Comparison of ENCODE assay signal across 8 cellular contexts in genomic region chr17:7932949-7933348, GRCh38. TPM values are rescaled to one million over a fixed set of nuclear protein-coding genes. Genes with fewer than 3 reads are reported as not detected.
DNase-seq lines count a peak whose midpoint lies in the region; ATAC-seq and TF ChIP-seq lines count a peak whose summit lies in the region.

No MANE protein-coding gene starts in this region.

- peak overlapping the region; percentile 78 to 95; a peak in 2 of 4 replicates for H4K8ac ChIP-seq in IMR-90 (ENCODE audit: low read depth in 2 of 2, low read length in 2 of 2)

- H3K27me3 ChIP-seq in IMR-90 (ENCODE audit: control insufficient read depth, insufficient read depth, low read length) = no peaks in the 10 kb centered on the region
- no peaks in the 10 kb centered on the region for H3K27me3 ChIP-seq in esophagus (ENCODE audit: control insufficient read depth in 1 of 2, insufficient read depth in 2 of 2, low read length in 2 of 2)

- H4K5ac ChIP-seq in IMR-90 (ENCODE audit: low read depth, low read length) = no peak overlapping the region

- H3K4me3 ChIP-seq in IMR-90 (ENCODE audit: insufficient read depth, low read depth, low read length) (peak overlapping the region; percentile 80), esophagus (ENCODE audit: low read depth in 1 of 2, low read length in 2 of 2) (peak overlapping the region; percentile 72 to 80)

- no peaks in the 10 kb centered on the region for H3K9me3 Mint-ChIP-seq in natural killer cell treated with Interleukin-12 subunit alpha and Interleukin-12 subunit beta and Interleukin-15 and Interleukin-18, amount 100 ng/mL, for 72 hours

- intact Hi-C loops in IMR-90 (cut with micrococcal nuclease) = loop anchor here (1.0 to 5.0 kb wide), 3 partner anchors 18 to 124 kb away; no protein-coding TSS in a partner anchor

- peak overlapping the region; percentile 99 for H3K14ac ChIP-seq in IMR-90 (replicated peaks; ENCODE audit: low read depth, low read length)

- H2AK5ac ChIP-seq in IMR-90 (ENCODE audit: low read depth, low read length) = peak overlapping the region; percentile 94

- H4K91ac ChIP-seq in IMR-90 (ENCODE audit: insufficient read depth, low read depth, low read length) = peak overlapping the region; percentile 95

- H3K27me3 Mint-ChIP-seq in natural killer cell treated with Interleukin-12 subunit alpha and Interleukin-12 subunit beta and Interleukin-15 and Interleukin-18, amount 100 ng/mL, for 72 hours = no peaks in the 10 kb centered on the region

- H4K20me1 ChIP-seq in IMR-90 (ENCODE audit: insufficient read depth, low read length) = no peaks in the 10 kb centered on the region; the same call in 1 of the 2 replicates

- peak overlapping the region; percentile 96 for H3K4ac ChIP-seq in IMR-90 (ENCODE audit: low read depth, low read length)

- dilution Hi-C loops in IMR-90 (cut with HindIII; ENCODE audit: low sequenced_read_pairs, unreplicated experiment) = no loop called here

- H3K9me1 ChIP-seq in IMR-90 (ENCODE audit: insufficient read depth, low read length) = peaks cover 10% of the 10 kb centered on the region

- peak; percentile 35 for TF ChIP-seq CTCF in IMR-90 (conservative IDR thresholded peaks at IDR 0.05; ENCODE audit: low read depth, low read length)

- H3K27ac Mint-ChIP-seq in natural killer cell treated with Interleukin-12 subunit alpha and Interleukin-12 subunit beta and Interleukin-15 and Interleukin-18, amount 100 ng/mL, for 72 hours = peak overlapping the region; percentile 83 to 86

- H3K4me1 ChIP-seq in IMR-90 (ENCODE audit: control insufficient read depth, insufficient read depth, low read length) (peaks cover 7% of the 10 kb centered on the region; the same call in 1 of the 2 replicates), esophagus (ENCODE audit: control insufficient read depth in 2 of 2, insufficient read depth in 2 of 2, low read length in 1 of 2) (peaks cover 0 to 2% of the 10 kb centered on the region in 2 donors)

- peaks cover 9% of the 10 kb centered on the region for H3K36me3 Mint-ChIP-seq in natural killer cell treated with Interleukin-12 subunit alpha and Interleukin-12 subunit beta and Interleukin-15 and Interleukin-18, amount 100 ng/mL, for 72 hours

- peaks cover 8% of the 10 kb centered on the region for H3K36me3 ChIP-seq in IMR-90 (ENCODE audit: control insufficient read depth, insufficient read depth, low read length)
- peaks cover 0 to 9% of the 10 kb centered on the region in 2 donors for H3K36me3 ChIP-seq in esophagus (ENCODE audit: control insufficient read depth in 2 of 2, insufficient read depth in 2 of 2, low read length in 1 of 2)

- peak overlapping the region; percentile 78; the same call in 1 of the 2 replicates for H2BK120ac ChIP-seq in IMR-90 (ENCODE audit: low read depth, low read length)

- H3K4me3 Mint-ChIP-seq in natural killer cell treated with Interleukin-12 subunit alpha and Interleukin-12 subunit beta and Interleukin-15 and Interleukin-18, amount 100 ng/mL, for 72 hours = peak overlapping the region; percentile 96

- TF ChIP-seq POLR2A in IMR-90 (IDR thresholded peaks at IDR 0.05; ENCODE audit: low read depth, low read length) = no peak

- peak overlapping the region; percentile 86 for H3K56ac ChIP-seq in IMR-90 (ENCODE audit: extremely low read depth, insufficient read depth, low read length)

- 5% methylated on average over 4 of the region's 16 CpGs; no CpG with 5 or more reads in 1 of the 2 experiments for WGBS in IMR-90 (ENCODE audit: extremely low coverage in 2 of 2, insufficient read length in 1 of 2), 2 experiments
- WGBS in esophagus, 2 donors = 5 to 7% methylated on average over 16 of the region's 16 CpGs

- POLR2A ChIA-PET in IMR-90 (lab: Charles Lee; ENCODE audit: unreplicated experiment) = interaction anchor here (1.5 kb wide), 1 partner anchor 17 kb away, joined by 6 read pairs; the partner anchor contains the start of gene RNF227

- in situ Hi-C loops in IMR-90 (cut with MboI; ENCODE audit: low sequenced_read_pairs) = no loop called here
- in situ Hi-C loops in G401 (cut with HindIII; ENCODE audit: low sequenced_read_pairs) = loop anchor here (5.0 kb wide), 1 partner anchor 84 kb away; no protein-coding TSS in a partner anchor

- CTCF ChIA-PET in IMR-90 (lab: Yijun Ruan, JAX) = interaction anchor here (0.5 to 1.9 kb wide), 6 partner anchors 9 to 1940 kb away, joined by 3 to 6 read pairs (median 3); no protein-coding TSS in a partner anchor

- H3K27ac ChIP-seq in IMR-90 (ENCODE audit: insufficient read depth, low read length) (peak overlapping the region; percentile 90), esophagus (ENCODE audit: low read depth in 2 of 2, low read length in 1 of 2) (peak overlapping the region in 1 of 2 donors; percentile 33)

- TF ChIP-seq RAD21 in IMR-90 (IDR thresholded peaks at IDR 0.05; ENCODE audit: low read length) = peak; percentile 19; the same call in 1 of the 2 replicates

- H2BK20ac ChIP-seq in IMR-90 (ENCODE audit: low read depth, low read length) = no peak overlapping the region

- peak overlapping the region; percentile 94 for H3K9ac ChIP-seq in IMR-90 (ENCODE audit: low read depth, low read length)

- peak overlapping the region; percentile 95 for H3K4me2 ChIP-seq in IMR-90 (ENCODE audit: low read depth, low read length)

- peak overlapping the region; percentile 97 for H3K23ac ChIP-seq in IMR-90 (ENCODE audit: low read depth, low read length)

- H3K79me1 ChIP-seq in IMR-90 (ENCODE audit: low read depth in 1 of 2, low read length in 2 of 2) = peaks cover 38 to 67% of the 10 kb centered on the region in 2 experiments

- no peak overlapping the region for H2BK15ac ChIP-seq in IMR-90 (ENCODE audit: low read depth, low read length)

- peak overlapping the region; percentile 97 for H2AK9ac ChIP-seq in IMR-90 (replicated peaks; ENCODE audit: low read depth, low read length, poor library complexity)

- H2AFZ ChIP-seq in IMR-90 (replicated peaks; ENCODE audit: low read length, poor library complexity) = peak overlapping the region; percentile 97

- no peak overlapping the region for H3K18ac ChIP-seq in IMR-90 (ENCODE audit: low read depth, low read length)

- no TSS peak for BruUV-seq in IMR-90 (replicated peaks; lab: Mats Ljungman, UMichigan)

- peak overlapping the region; percentile 82 for H2BK5ac ChIP-seq in IMR-90 (ENCODE audit: low read depth, low read length, poor library complexity, severe bottlenecking)

- DNase-seq in ELR (ENCODE audit: low read depth) (peak; percentile 90), IMR-90 (peak; percentile 61), UCSD-AML1 (lab: John Stamatoyannopoulos, UW; ENCODE audit: unreplicated experiment) (peak; percentile 33), G401 (ENCODE audit: low spot score) (no peak), D341Med (ENCODE audit: low spot score) (no peak)
- DNase-seq in natural killer cell treated with Interleukin-12 subunit alpha and Interleukin-12 subunit beta and Interleukin-15 and Interleukin-18, amount 100 ng/mL, for 72 hours (ENCODE audit: low spot score) = peak; percentile 68

- H3K4me1 Mint-ChIP-seq in natural killer cell treated with Interleukin-12 subunit alpha and Interleukin-12 subunit beta and Interleukin-15 and Interleukin-18, amount 100 ng/mL, for 72 hours (ENCODE audit: low read depth in 2 of 2) = peaks cover 43 to 48% of the 10 kb centered on the region in 2 donors

- H3K9me3 ChIP-seq in IMR-90 (ENCODE audit: control insufficient read depth, insufficient read depth, low read length) = no peaks in the 10 kb centered on the region
- no peaks in the 10 kb centered on the region for H3K9me3 ChIP-seq in esophagus (ENCODE audit: control insufficient read depth in 2 of 2, insufficient read depth in 1 of 2, low read depth in 1 of 2, low read length in 1 of 2)

- ATAC-seq in IMR-90 (ENCODE audit: low read depth) = peak; percentile 16
- peak in 1 of 2 donors; percentile 28 for ATAC-seq in natural killer cell treated with Interleukin-12 subunit alpha and Interleukin-12 subunit beta and Interleukin-15 and Interleukin-18, amount 100 ng/mL, for 72 hours
- ATAC-seq in HG02840 (IDR thresholded peaks at IDR 0.05; ENCODE audit: low FRiP score, unreplicated experiment) = no peak

RNA-seq across cellular contexts. Expression of gene CNTROB, which starts 0.9 kb away (rescaled TPM):
- total RNA-seq in IMR-90 (2012; rRNA removed) = 12.5 and 12.7 TPM in 2 replicates
- 26.3 and 26.4 TPM in 2 replicates for polyA plus RNA-seq in IMR-90 (2012; rRNA removed)
- polyA plus RNA-seq in IMR-90 (2012; cell fraction: cytosol; rRNA removed) = 16.7 and 17.4 TPM in 2 replicates
- 114 and 129 TPM in 2 replicates for polyA plus RNA-seq in IMR-90 (2012; cell fraction: nucleus; rRNA removed; ENCODE audit: low replicate concordance)
- polyA plus RNA-seq in esophagus = 10 to 100 TPM; 18.0 to 29.5 TPM
- total RNA-seq in natural killer cell treated with Interleukin-12 subunit alpha and Interleukin-12 subunit beta and Interleukin-15 and Interleukin-18, amount 100 ng/mL, for 72 hours = 10 to 100 TPM; 32.6 to 74.6 TPM
- 25.4 and 29.3 TPM in 2 replicates for total RNA-seq in G401 (2014; rRNA removed; shearing (Covaris generic))

RNA-seq across cellular contexts. Expression of gene TRAPPC1, which starts 1.2 kb away (rescaled TPM):
- total RNA-seq in IMR-90 (2012; rRNA removed) = 31.4 and 50.4 TPM in 2 replicates
- 303 and 341 TPM in 2 replicates for polyA plus RNA-seq in IMR-90 (2012; rRNA removed)
- 541 and 542 TPM in 2 replicates for polyA plus RNA-seq in IMR-90 (2012; cell fraction: cytosol; rRNA removed)
- 96.2 and 138 TPM in 2 replicates for polyA plus RNA-seq in IMR-90 (2012; cell fraction: nucleus; rRNA removed; ENCODE audit: low replicate concordance)
- 100 to 1,000 TPM in 1 of 2 donors, 10 to 100 TPM in 1; 95.9 to 125 TPM for polyA plus RNA-seq in esophagus
- total RNA-seq in natural killer cell treated with Interleukin-12 subunit alpha and Interleukin-12 subunit beta and Interleukin-15 and Interleukin-18, amount 100 ng/mL, for 72 hours = 100 to 1,000 TPM; 162 to 217 TPM
- total RNA-seq in G401 (2014; rRNA removed; shearing (Covaris generic)) = 6.1 and 7.8 TPM in 2 replicates

RNA-seq across cellular contexts. Expression of gene KCNAB3, which starts 3.3 kb away (rescaled TPM):
- total RNA-seq in IMR-90 (2012; rRNA removed) = 0.36 and 0.56 TPM in 2 replicates
- polyA plus RNA-seq in IMR-90 (2012; rRNA removed) (4.2 and 4.9 TPM in 2 replicates), esophagus (1 to 10 TPM; 1.3 to 2.3 TPM)
- 1.4 and 1.9 TPM in 2 replicates for polyA plus RNA-seq in IMR-90 (2012; cell fraction: cytosol; rRNA removed)
- 55.4 and 58.5 TPM in 2 replicates for polyA plus RNA-seq in IMR-90 (2012; cell fraction: nucleus; rRNA removed; ENCODE audit: low replicate concordance)
- 10 to 100 TPM in 1 of 2 donors, 1 to 10 TPM in 1; 8.9 to 14.6 TPM for total RNA-seq in natural killer cell treated with Interleukin-12 subunit alpha and Interleukin-12 subunit beta and Interleukin-15 and Interleukin-18, amount 100 ng/mL, for 72 hours
- 0.49 TPM in 1 of 2 replicates, not detected in the other for total RNA-seq in G401 (2014; rRNA removed; shearing (Covaris generic))

RNA-seq across cellular contexts. Expression of gene RNF227, which starts 16.9 kb away (rescaled TPM):
- 1.3 and 1.4 TPM in 2 replicates for total RNA-seq in IMR-90 (2012; rRNA removed)
- polyA plus RNA-seq in IMR-90 (2012; rRNA removed) (2.7 and 3.1 TPM in 2 replicates), esophagus (1 to 10 TPM; 3.5 to 4.3 TPM)
- 0.78 and 1.3 TPM in 2 replicates for polyA plus RNA-seq in IMR-90 (2012; cell fraction: cytosol; rRNA removed)
- polyA plus RNA-seq in IMR-90 (2012; cell fraction: nucleus; rRNA removed; ENCODE audit: low replicate concordance) = 3.8 and 4.5 TPM in 2 replicates
- total RNA-seq in natural killer cell treated with Interleukin-12 subunit alpha and Interleukin-12 subunit beta and Interleukin-15 and Interleukin-18, amount 100 ng/mL, for 72 hours = 1 to 10 TPM; 2.5 to 4.7 TPM
- 3.5 and 16.7 TPM in 2 replicates for total RNA-seq in G401 (2014; rRNA removed; shearing (Covaris generic))

RNA-seq across cellular contexts. Expression of gene CHD3, which starts 44.4 kb away (rescaled TPM):
- total RNA-seq in IMR-90 (2012; rRNA removed) = 67.2 and 78.1 TPM in 2 replicates
- polyA plus RNA-seq in IMR-90 (2012; rRNA removed) = 55.1 and 65.4 TPM in 2 replicates
- 53.4 and 59.5 TPM in 2 replicates for polyA plus RNA-seq in IMR-90 (2012; cell fraction: cytosol; rRNA removed)
- polyA plus RNA-seq in IMR-90 (2012; cell fraction: nucleus; rRNA removed; ENCODE audit: low replicate concordance) = 202 and 231 TPM in 2 replicates
- 10 to 100 TPM; 37.2 to 78.7 TPM for polyA plus RNA-seq in esophagus
- 100 to 1,000 TPM; 106 to 192 TPM for total RNA-seq in natural killer cell treated with Interleukin-12 subunit alpha and Interleukin-12 subunit beta and Interleukin-15 and Interleukin-18, amount 100 ng/mL, for 72 hours
- 34.1 and 41.5 TPM in 2 replicates for total RNA-seq in G401 (2014; rRNA removed; shearing (Covaris generic))

Comparison
In these comparisons a context has a peak if more than half of its experiments do, and no peak if none do; other contexts are left out.
1. DNase-seq: peak in ELR (single experiment), IMR-90 (single experiment), UCSD-AML1 (single experiment) and natural killer cell treated with Interleukin-12 subunit alpha and Interleukin-12 subunit beta and Interleukin-15 and Interleukin-18, amount 100 ng/mL, for 72 hours (single experiment); none in G401 (single experiment) and D341Med (single experiment).